Comparison of ENCODE assay signal across 21 cellular contexts in the genomic region with DNA sequence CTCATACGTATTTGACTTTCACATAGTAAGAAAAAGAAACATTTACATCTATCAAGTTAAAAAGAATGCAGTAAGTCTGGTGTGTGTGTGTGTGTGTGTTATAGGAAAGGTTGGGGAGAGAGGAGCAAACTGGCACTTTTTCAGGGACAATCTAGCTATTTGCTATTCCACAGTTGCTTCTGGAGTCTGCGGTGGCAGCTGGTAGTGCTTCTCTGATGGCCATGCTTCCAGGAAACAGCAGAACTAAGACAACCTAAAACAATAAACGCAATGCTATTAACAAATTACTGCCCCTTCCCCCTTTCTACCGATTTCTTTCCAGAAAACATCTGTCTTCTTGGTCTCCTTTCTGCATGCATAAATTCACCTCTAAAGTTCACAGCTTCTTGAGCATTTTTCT.
DNase-seq lines count a peak whose midpoint lies in the region; TF ChIP-seq lines count a peak whose summit lies in the region.
"Had no signal": no experiment of that assay in that cellular context is flagged by ENCODE, and none has a peak within 500 bp of the region (broad histone marks: within the 10 kb centered on the region; RNA-seq: fewer than 3 reads in every experiment).

No MANE protein-coding gene starts in this region.

- DNase-seq in NCI-H82 (lab: John Stamatoyannopoulos, UW), result peak; percentile 1
- no peak for DNase-seq in NCI-H82 treated with DMSO at 0.1 percent for 48 hours (lab: John Stamatoyannopoulos, UW; ENCODE audit: unreplicated experiment)
- DNase-seq in NCI-H1694 treated with DMSO at 0.1 percent for 48 hours (lab: John Stamatoyannopoulos, UW), result peak; percentile 78
- DNase-seq in SK-N-DZ (ENCODE audit: low spot score), result peak; percentile 26
- peak; percentile 15 for DNase-seq in pons (ENCODE audit: low spot score)
- no peak for DNase-seq in NCI-H2029 (lab: John Stamatoyannopoulos, UW)
- no peak for DNase-seq in NCI-H146 treated with DMSO at 0.1 percent for 48 hours (lab: John Stamatoyannopoulos, UW; ENCODE audit: unreplicated experiment)
- no peak for DNase-seq in HEK293T (ENCODE audit: extremely low spot score)
- DNase-seq: activated CD4-positive, alpha-beta T cell treated with anti-CD3 and anti-CD28 coated beads, Interleukin-2, amount 50 U/mL, for 1 hour; activated CD8-positive, alpha-beta memory T cell treated with anti-CD3 and anti-CD28 coated beads, Interleukin-2, amount 50 U/mL, for 48 hours; activated effector memory CD4-positive, alpha-beta T cell treated with anti-CD3 and anti-CD28 coated beads, Interleukin-2, amount 50 U/mL, for 16 hours; adrenal gland; dermis blood vessel endothelial cell; DMS79; erythroblast; NCI-H1092 treated with DMSO at 0.1 percent for 48 hours; psoas muscle; RPMI8226; small intestine; stimulated activated CD4-positive, alpha-beta T cell treated with anti-CD3 and anti-CD28 coated beads, Interleukin-4, amount 100 ng/mL, for 1 hour; upper lobe of right lung had no signal

- CTCF ChIA-PET in HEK293T (lab: Yijun Ruan, JAX), result interaction anchor here (1.1 kb wide), 1 partner anchor 10 kb away, joined by 3 read pairs; no protein-coding TSS in a partner anchor

- POLR2A ChIA-PET in HEK293T (lab: Yijun Ruan, JAX), result no interaction called here

TF ChIP-seq in HEK293T, 16 proteins besides CTCF, POLR2A, EP300 and RAD21:
- TF ChIP-seq BHLHE40 (IDR thresholded peaks at IDR 0.05; ENCODE audit: borderline replicate concordance) (no peak), SUZ12 (IDR thresholded peaks at IDR 0.05) (no peak), TARDBP (IDR thresholded peaks at IDR 0.05) (no peak), LEF1 (IDR thresholded peaks at IDR 0.05; ENCODE audit: borderline replicate concordance) (no peak), FOXA1 (IDR thresholded peaks at IDR 0.05) (no peak), ARNT (IDR thresholded peaks at IDR 0.05) (no peak), ELF4 (IDR thresholded peaks at IDR 0.05) (no peak), NFRKB (IDR thresholded peaks at IDR 0.05) (no peak), FOXK2 (IDR thresholded peaks at IDR 0.05) (no peak), HDGF (IDR thresholded peaks at IDR 0.05; ENCODE audit: borderline replicate concordance) (no peak), ZNF384 (IDR thresholded peaks at IDR 0.05) (no peak), FOXM1 (IDR thresholded peaks at IDR 0.05; ENCODE audit: borderline replicate concordance) (no peak), SP1 (IDR thresholded peaks at IDR 0.05) (no peak), L3MBTL2 (conservative IDR thresholded peaks at IDR 0.05) (no peak)
- TF ChIP-seq, protein P1, sequence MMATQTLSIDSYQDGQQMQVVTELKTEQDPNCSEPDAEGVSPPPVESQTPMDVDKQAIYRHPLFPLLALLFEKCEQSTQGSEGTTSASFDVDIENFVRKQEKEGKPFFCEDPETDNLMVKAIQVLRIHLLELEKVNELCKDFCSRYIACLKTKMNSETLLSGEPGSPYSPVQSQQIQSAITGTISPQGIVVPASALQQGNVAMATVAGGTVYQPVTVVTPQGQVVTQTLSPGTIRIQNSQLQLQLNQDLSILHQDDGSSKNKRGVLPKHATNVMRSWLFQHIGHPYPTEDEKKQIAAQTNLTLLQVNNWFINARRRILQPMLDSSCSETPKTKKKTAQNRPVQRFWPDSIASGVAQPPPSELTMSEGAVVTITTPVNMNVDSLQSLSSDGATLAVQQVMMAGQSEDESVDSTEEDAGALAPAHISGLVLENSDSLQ (IDR thresholded peaks at IDR 0.05), result no peak

Comparison
In these comparisons a context has a peak if more than half of its experiments do, and no peak if none do; other contexts are left out.
1. DNase-seq: peak in NCI-H82 (single experiment), NCI-H1694 treated with DMSO at 0.1 percent for 48 hours (single experiment), SK-N-DZ (single experiment) and pons (single experiment); none in NCI-H82 treated with DMSO at 0.1 percent for 48 hours (single experiment), NCI-H2029 (single experiment), NCI-H146 treated with DMSO at 0.1 percent for 48 hours (single experiment) and HEK293T (single experiment).